In the genomic region with DNA sequence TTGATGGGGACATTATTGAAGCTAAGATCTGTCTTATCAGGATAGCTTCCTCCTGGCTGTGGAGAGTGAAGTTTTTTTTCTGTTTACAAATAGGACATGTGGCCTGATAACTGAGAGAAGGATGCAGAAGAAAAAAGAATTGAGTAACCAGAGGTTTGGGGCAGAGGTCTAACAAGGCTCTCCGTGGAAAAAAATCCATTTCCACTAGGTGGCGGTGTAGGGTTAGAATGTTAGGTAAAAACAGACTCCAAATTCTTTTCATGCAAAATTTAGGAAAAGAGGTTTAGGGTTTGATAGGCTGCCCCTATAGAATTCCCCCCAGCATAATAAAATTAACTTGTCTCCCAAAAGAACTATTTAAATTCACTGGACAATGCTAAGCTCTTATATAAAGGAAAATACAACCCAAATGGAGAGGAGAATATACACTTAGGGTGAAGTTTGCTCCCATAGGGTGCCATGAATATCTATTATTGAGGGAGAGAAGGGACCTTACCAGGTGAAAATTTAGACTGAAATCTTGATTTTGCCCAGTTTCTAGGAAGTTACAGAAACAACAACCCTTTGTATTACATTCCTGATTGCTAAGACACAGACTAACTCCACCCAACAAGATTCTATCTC, we compare ENCODE assay signal across 8 cellular contexts.
DNase-seq lines count a peak whose midpoint lies in the region; ATAC-seq and TF ChIP-seq lines count a peak whose summit lies in the region.

No MANE protein-coding gene starts in this region.

- H3K4me1 ChIP-seq in breast epithelium, result no peaks in the 10 kb centered on the region
- no peaks in the 10 kb centered on the region for H3K4me1 ChIP-seq in mesenchymal stem cell (ENCODE audit: control insufficient read depth, insufficient read depth, low read depth, low read length)

- no peak overlapping the region for H3K23ac ChIP-seq in mesenchymal stem cell (ENCODE audit: low read length in 2 of 2)

- no peak overlapping the region for H2BK12ac ChIP-seq in mesenchymal stem cell (ENCODE audit: low read length in 2 of 2)

- H3K14ac ChIP-seq in mesenchymal stem cell (ENCODE audit: low read length in 2 of 2), result no peak overlapping the region

- H3K27ac Mint-ChIP-seq in natural killer cell, result no peak overlapping the region

- 0% methylated on average over 1 of the region's 2 CpGs for WGBS in mesenchymal stem cell

- peaks cover 2% of the 10 kb centered on the region in 2 donors for H3K9me3 Mint-ChIP-seq in natural killer cell

- H3K36me3 ChIP-seq in breast epithelium, result no peaks in the 10 kb centered on the region
- H3K36me3 ChIP-seq in mesenchymal stem cell (ENCODE audit: control insufficient read depth in 1 of 2, insufficient read depth in 2 of 2, low read depth in 1 of 2, low read length in 2 of 2), result no peaks in the 10 kb centered on the region

- H3K27ac ChIP-seq in breast epithelium (no peak overlapping the region), mesenchymal stem cell (ENCODE audit: low read length, poor library complexity, severe bottlenecking) (no peak overlapping the region)

- H3K27me3 ChIP-seq in breast epithelium (no peaks in the 10 kb centered on the region), mesenchymal stem cell (ENCODE audit: control insufficient read depth in 1 of 2, insufficient read depth in 1 of 2, low read length in 2 of 2) (no peaks in the 10 kb centered on the region)

- no peak overlapping the region for H4K91ac ChIP-seq in mesenchymal stem cell (ENCODE audit: low read length)

- ATAC-seq in natural killer cell (no peak), GM21737 (IDR thresholded peaks at IDR 0.05; ENCODE audit: unreplicated experiment) (no peak)

- H2AFZ ChIP-seq in mesenchymal stem cell (ENCODE audit: low read depth, low read length), result no peak overlapping the region

- H3K4me2 ChIP-seq in mesenchymal stem cell (ENCODE audit: low read length, poor library complexity, severe bottlenecking), result no peak overlapping the region

- peak; percentile 4 for DNase-seq in NK-92 treated with Interleukin-12 subunit alpha and Interleukin-12 subunit beta, amount 100 ng/mL, for 24 hours (lab: John Stamatoyannopoulos, UW)
- DNase-seq in NK-92 (lab: John Stamatoyannopoulos, UW; ENCODE audit: unreplicated experiment) (no peak), HCEC 1CT (peak; percentile 15), NCI-H345 treated with DMSO at 0.1 percent for 48 hours (lab: John Stamatoyannopoulos, UW; ENCODE audit: unreplicated experiment) (peak; percentile 11), breast epithelium (ENCODE audit: low spot score in 2 of 2) (no peak), mesenchymal stem cell (peak; percentile 64), natural killer cell (no peak)

- no peak overlapping the region for H3K4ac ChIP-seq in mesenchymal stem cell (ENCODE audit: low read depth in 1 of 2, low read length in 2 of 2)

- no peak overlapping the region for H3K9ac ChIP-seq in mesenchymal stem cell (ENCODE audit: low read length)

- H3K9me3 ChIP-seq in breast epithelium, result no peaks in the 10 kb centered on the region
- no peaks in the 10 kb centered on the region for H3K9me3 ChIP-seq in mesenchymal stem cell (ENCODE audit: control insufficient read depth, low read length)

- H3K18ac ChIP-seq in mesenchymal stem cell (ENCODE audit: low read depth in 1 of 2, low read length in 2 of 2), result no peak overlapping the region

- H3K4me3 ChIP-seq in breast epithelium, result no peak overlapping the region
- no peak overlapping the region for H3K4me3 ChIP-seq in mesenchymal stem cell (ENCODE audit: insufficient read depth in 1 of 2, low read depth in 1 of 2, low read length in 2 of 2)

- H2AK5ac ChIP-seq in mesenchymal stem cell (ENCODE audit: low read length, severe bottlenecking), result no peak overlapping the region

- H2BK5ac ChIP-seq in mesenchymal stem cell (ENCODE audit: low read depth, low read length, poor library complexity, severe bottlenecking), result no peak overlapping the region

- TF ChIP-seq POLR2A in breast epithelium (IDR thresholded peaks at IDR 0.05), result no peak

- no peaks in the 10 kb centered on the region for H3K79me1 ChIP-seq in mesenchymal stem cell (replicated peaks; ENCODE audit: low read length, poor library complexity, severe bottlenecking)

- no peaks in the 10 kb centered on the region for H3K27me3 Mint-ChIP-seq in natural killer cell (ENCODE audit: low read depth in 2 of 2)

- H4K8ac ChIP-seq in mesenchymal stem cell (ENCODE audit: low read length), result no peak overlapping the region

- H3K4me3 Mint-ChIP-seq in natural killer cell, result no peak overlapping the region

- no peak overlapping the region for H2BK120ac ChIP-seq in mesenchymal stem cell (ENCODE audit: low read depth, low read length)

- no peaks in the 10 kb centered on the region for H3K4me1 Mint-ChIP-seq in natural killer cell

- H3K36me3 Mint-ChIP-seq in natural killer cell, result no peaks in the 10 kb centered on the region

- intact Hi-C loops in breast epithelium (cut with DNase I; ENCODE audit: low total_unique reads), result no loop called here
- intact Hi-C loops in natural killer cell (cut with micrococcal nuclease), result no loop called here

- no peak overlapping the region for H2BK15ac ChIP-seq in mesenchymal stem cell (ENCODE audit: low read depth, poor library complexity, severe bottlenecking)

- TF ChIP-seq CTCF in breast epithelium (IDR thresholded peaks at IDR 0.05), result peak in 2 of 3 donors; percentile 28 to 49
- no peak for TF ChIP-seq CTCF in natural killer cell (IDR thresholded peaks at IDR 0.05)

Comparison
In these comparisons a context has a peak if more than half of its experiments do, and no peak if none do; other contexts are left out.
1. DNase-seq: peak in NK-92 treated with Interleukin-12 subunit alpha and Interleukin-12 subunit beta, amount 100 ng/mL, for 24 hours (single experiment), HCEC 1CT (single experiment), NCI-H345 treated with DMSO at 0.1 percent for 48 hours (single experiment) and mesenchymal stem cell (single experiment); none in NK-92 (single experiment), breast epithelium (0 of 2) and natural killer cell (single experiment).